In genomic region chr3:29926391-29926790, GRCh38 we compare ENCODE assay signal across 15 cellular contexts.
"Had no signal": no experiment of that assay in that cellular context is flagged by ENCODE, and none has a peak within 500 bp of the region (broad histone marks: within the 10 kb centered on the region; RNA-seq: fewer than 3 reads in every experiment).

No MANE protein-coding gene starts in this region.

- ATAC-seq: heart left ventricle; natural killer cell treated with Interleukin-12 subunit alpha and Interleukin-12 subunit beta and Interleukin-15 and Interleukin-18, amount 100 ng/mL, for 72 hours; stimulated activated naive CD8-positive, alpha-beta T cell treated with anti-CD3 and anti-CD28 coated beads, Interleukin-15, Interleukin-2, amounts not matched to agents 100 U/mL and 50 U/mL, for 24 hours; upper lobe of right lung had no signal

- H3K4me3 ChIP-seq: esophagus squamous epithelium, suprapubic skin, upper lobe of right lung, vagina had no signal

- H3K27ac ChIP-seq: esophagus squamous epithelium, suprapubic skin, upper lobe of right lung, vagina had no signal

- H3K9me3 ChIP-seq: esophagus squamous epithelium, heart left ventricle, suprapubic skin, tibial nerve, upper lobe of right lung, vagina had no signal

- DNase-seq: cerebellar nuclear complex; esophagus squamous epithelium; heart left ventricle; hippocampal formation; kidney glomerular epithelial cell; mammary epithelial cell; midbrain; small intestine; stimulated activated CD4-positive, alpha-beta T cell treated with anti-CD3 and anti-CD28 coated beads, Interleukin-2, amount 100 ng/mL, for 48 hours; stimulated activated naive CD8-positive, alpha-beta T cell treated with anti-CD3 and anti-CD28 coated beads, Interleukin-15, Interleukin-2, amounts not matched to agents 100 U/mL and 50 U/mL, for 24 hours; upper lobe of right lung had no signal

- H3K36me3 ChIP-seq: esophagus squamous epithelium, heart left ventricle, suprapubic skin, tibial nerve, upper lobe of right lung, vagina had no signal

- H3K27me3 ChIP-seq: esophagus squamous epithelium, heart left ventricle, suprapubic skin, tibial nerve, upper lobe of right lung, vagina had no signal
